In genomic region chr17:69235338-69236058, GRCh38 we compare ENCODE assay signal across 8 cellular contexts. TPM values are rescaled to one million over a fixed set of nuclear protein-coding genes. Genes with fewer than 3 reads are reported as not detected.
DNase-seq lines count a peak whose midpoint lies in the region; FAIRE-seq and TF ChIP-seq lines count a peak whose summit lies in the region.

No MANE protein-coding gene starts in this region.

- no peaks in the 10 kb centered on the region for H3K4me1 Mint-ChIP-seq in HFFc6 (ENCODE audit: low read depth)
- no peaks in the 10 kb centered on the region for H3K4me1 Mint-ChIP-seq in activated naive CD4-positive, alpha-beta T cell treated with anti-CD3 and anti-CD28 coated beads for 36 hours (ENCODE audit: low read depth)

- H2AK5ac ChIP-seq in trophoblast cell (ENCODE audit: low read length): no peak overlapping the region

- H3K4me3 ChIP-seq in trophoblast cell (ENCODE audit: low read depth, low read length): no peak overlapping the region

- H2AFZ ChIP-seq in trophoblast cell (ENCODE audit: insufficient read depth, low read length, poor library complexity): no peak overlapping the region

- no peaks in the 10 kb centered on the region for H3K36me3 Mint-ChIP-seq in HFFc6 (ENCODE audit: low read depth)
- H3K36me3 Mint-ChIP-seq in activated naive CD4-positive, alpha-beta T cell treated with anti-CD3 and anti-CD28 coated beads for 36 hours (ENCODE audit: low read depth): peaks cover 7% of the 10 kb centered on the region

- peak; percentile 77 for TF ChIP-seq CTCF in GM12873 (IDR thresholded peaks at IDR 0.05; ENCODE audit: insufficient read depth, low read depth, low read length, missing control alignments)
- peak; percentile 95 for TF ChIP-seq CTCF in HFFc6 (IDR thresholded peaks at IDR 0.05)

- H2BK120ac ChIP-seq in trophoblast cell (ENCODE audit: insufficient read depth, low read length, poor library complexity): no peak overlapping the region

- H3K9me3 ChIP-seq in trophoblast cell (ENCODE audit: insufficient read depth, low read depth, low read length): no peaks in the 10 kb centered on the region

- in situ Hi-C loops in SK-MEL-5 (cut with HindIII; ENCODE audit: low pct_unique_long_range_greater_than_20kb, low sequenced_read_pairs): loop anchor here (25.0 kb wide), 1 partner anchor 323 kb away; no protein-coding TSS in a partner anchor

- WGBS in trophoblast cell (ENCODE audit: extremely low coverage, insufficient coverage, insufficient read length): no CpG with 5 or more reads among the region's 1 CpG

- no peak overlapping the region for H3K9ac ChIP-seq in trophoblast cell (ENCODE audit: low read length)

- H4K8ac ChIP-seq in trophoblast cell (ENCODE audit: low read depth, low read length): no peak overlapping the region

- CTCF ChIA-PET in activated naive CD4-positive, alpha-beta T cell treated with anti-CD3 and anti-CD28 coated beads for 36 hours (lab: Charles Lee): interaction anchor here (0.7 to 1.6 kb wide), 3 partner anchors 9 to 461 kb away, joined by 3 to 7 read pairs (median 3); no protein-coding TSS in a partner anchor

- peak; percentile 58 for DNase-seq in HFFc6
- peak; percentile 94 for DNase-seq in NAMALWA (ENCODE audit: low spot score)
- DNase-seq in SK-MEL-5 (ENCODE audit: low read depth, low spot score): peak; percentile 98
- DNase-seq in activated naive CD4-positive, alpha-beta T cell treated with anti-CD3 and anti-CD28 coated beads for 36 hours: peak; percentile 76
- DNase-seq in glomerular endothelial cell (ENCODE audit: extremely low read depth, low read depth, low spot score): peak; percentile 85
- DNase-seq in trophoblast cell: peak; percentile 75 to 91
- peak; percentile 81 for DNase-seq in urothelium cell line (ENCODE audit: low spot score)

- no peaks in the 10 kb centered on the region for H3K27me3 ChIP-seq in trophoblast cell (ENCODE audit: insufficient read depth, low read length)

- H3K79me2 ChIP-seq in trophoblast cell (ENCODE audit: control insufficient read depth, insufficient read depth, low read length, poor library complexity): no peaks in the 10 kb centered on the region

- no peak overlapping the region for H3K4me3 Mint-ChIP-seq in HFFc6
- H3K4me3 Mint-ChIP-seq in activated naive CD4-positive, alpha-beta T cell treated with anti-CD3 and anti-CD28 coated beads for 36 hours: no peak overlapping the region

- intact Hi-C loops in activated naive CD4-positive, alpha-beta T cell treated with anti-CD3 and anti-CD28 coated beads for 36 hours (cut with micrococcal nuclease): loop anchor here (1.0 kb wide), 2 partner anchors 458 to 463 kb away; no protein-coding TSS in a partner anchor

- H3K18ac ChIP-seq in trophoblast cell (ENCODE audit: low read length): no peak overlapping the region

- no peak overlapping the region for H3K4ac ChIP-seq in trophoblast cell (ENCODE audit: low read depth, low read length)

- no peak overlapping the region for H4K91ac ChIP-seq in trophoblast cell (ENCODE audit: low read depth, low read length)

- H2BK5ac ChIP-seq in trophoblast cell (ENCODE audit: low read depth, low read length, poor library complexity): no peak overlapping the region

- no peak overlapping the region for H3K27ac Mint-ChIP-seq in HFFc6
- H3K27ac Mint-ChIP-seq in activated naive CD4-positive, alpha-beta T cell treated with anti-CD3 and anti-CD28 coated beads for 36 hours: no peak overlapping the region

- H3K9me3 Mint-ChIP-seq in HFFc6: no peaks in the 10 kb centered on the region
- H3K9me3 Mint-ChIP-seq in activated naive CD4-positive, alpha-beta T cell treated with anti-CD3 and anti-CD28 coated beads for 36 hours: peaks cover 23% of the 10 kb centered on the region

- H3K23ac ChIP-seq in trophoblast cell (ENCODE audit: low read length): no peak overlapping the region

- no peak overlapping the region for H4K12ac ChIP-seq in trophoblast cell (ENCODE audit: low read depth, low read length)

- H2BK12ac ChIP-seq in trophoblast cell (ENCODE audit: low read length): no peak overlapping the region

- H3K36me3 ChIP-seq in trophoblast cell (ENCODE audit: control insufficient read depth in 1 of 2, insufficient read depth in 2 of 2, low read length in 2 of 2): no peaks in the 10 kb centered on the region

- no peaks in the 10 kb centered on the region; the same call in 1 of the 2 replicates for H3K27me3 Mint-ChIP-seq in HFFc6 (ENCODE audit: insufficient read depth)
- no peaks in the 10 kb centered on the region for H3K27me3 Mint-ChIP-seq in activated naive CD4-positive, alpha-beta T cell treated with anti-CD3 and anti-CD28 coated beads for 36 hours (ENCODE audit: low read depth)

- no peaks in the 10 kb centered on the region for H3K4me1 ChIP-seq in trophoblast cell (ENCODE audit: control insufficient read depth in 1 of 2, insufficient read depth in 2 of 2, low read length in 2 of 2)

- H3K4me2 ChIP-seq in trophoblast cell (ENCODE audit: low read length): no peak overlapping the region

- no peak overlapping the region for H3K14ac ChIP-seq in trophoblast cell (ENCODE audit: low read length)

- H3K79me1 ChIP-seq in trophoblast cell (ENCODE audit: low read length): no peaks in the 10 kb centered on the region

- H3K27ac ChIP-seq in trophoblast cell (ENCODE audit: low read depth, low read length): no peak overlapping the region

- no peak for FAIRE-seq in urothelium cell line (lab: Jason Lieb, UNC)

RNA-seq across cellular contexts. Expression of gene ABCA10, which starts 6.9 kb away (rescaled TPM):
- under 1 TPM in 3 of 6 experiments, not detected in 3; 0.03 to 0.17 (median 0.07) TPM for total RNA-seq in HFFc6 (2021; fragmentation: NEBNext Ultra II Directional; extraction: Animal tissue kit (Norgen Biotek cat#: 25700))
- total RNA-seq in SK-MEL-5 (2014; rRNA removed; shearing (Covaris generic)): 0.67 and 0.98 TPM in 2 replicates
- 0.04 and 0.62 TPM in 2 replicates for polyA plus RNA-seq in SK-MEL-5 (2015; cell fraction: cytosol; rRNA removed)
- 12.4 and 12.8 TPM in 2 replicates for polyA plus RNA-seq in SK-MEL-5 (2015; cell fraction: nucleus; rRNA removed)
- under 1 TPM; 0.07 to 0.14 TPM for total RNA-seq in activated naive CD4-positive, alpha-beta T cell treated with anti-CD3 and anti-CD28 coated beads for 36 hours
- total RNA-seq in glomerular endothelial cell: 0.58 and 1.5 TPM in 2 replicates
- polyA plus RNA-seq in trophoblast cell (2013): 0.04 and 0.07 TPM in 2 replicates
